18 cellular contexts compared by ENCODE assay signal in the genomic region with DNA sequence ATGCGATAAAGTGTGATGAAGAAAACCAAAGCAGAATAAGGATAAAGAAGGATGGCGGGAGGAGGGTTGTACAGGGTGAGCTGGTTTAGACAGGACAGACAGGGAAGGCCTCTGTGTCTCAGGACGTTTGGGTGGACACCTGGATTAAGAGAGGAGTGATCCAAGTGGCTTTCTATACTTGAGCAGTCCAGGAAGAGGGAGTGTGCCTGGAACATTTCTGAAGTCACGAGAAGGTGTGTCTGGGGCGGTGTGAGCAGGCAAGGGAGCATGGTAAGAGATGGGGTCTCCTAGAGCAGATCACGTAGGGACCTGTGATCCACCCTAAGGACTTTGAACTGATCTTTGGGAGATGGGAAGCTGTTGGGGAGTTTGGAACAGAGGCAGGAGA. TPM values are rescaled to one million over a fixed set of nuclear protein-coding genes. Genes with fewer than 3 reads are reported as not detected.
DNase-seq lines count a peak whose midpoint lies in the region; ATAC-seq, FAIRE-seq and TF ChIP-seq lines count a peak whose summit lies in the region.
"Had no signal": no experiment of that assay in that cellular context is flagged by ENCODE, and none has a peak within 500 bp of the region (broad histone marks: within the 10 kb centered on the region; RNA-seq: fewer than 3 reads in every experiment).

No MANE protein-coding gene starts in this region.

- H3K79me2 ChIP-seq in HepG2 (ENCODE audit: insufficient read depth, low read length) = no peaks in the 10 kb centered on the region

- FAIRE-seq in HepG2 (lab: Jason Lieb, UNC) = no peak
- FAIRE-seq: A549, H1 had no signal

- no peaks in the 10 kb centered on the region for H4K20me1 ChIP-seq in HepG2 (ENCODE audit: insufficient read depth, low read length)

- H3K4me1 ChIP-seq in Caco-2 (peaks cover 27% of the 10 kb centered on the region), HepG2 (ENCODE audit: insufficient read depth, low read length) (peaks cover 8% of the 10 kb centered on the region)
- H3K4me1 ChIP-seq: A549 had no signal

- POLR2A ChIA-PET in Caco-2 (lab: Charles Lee) (no interaction called here), HepG2 (lab: Yijun Ruan, JAX) (no interaction called here)

- TF ChIP-seq CTCF in Caco-2 (IDR thresholded peaks at IDR 0.05; ENCODE audit: insufficient read depth in 1 of 2, low read depth in 1 of 2, low read length in 1 of 2, severe bottlenecking in 1 of 2, unreplicated experiment in 1 of 2) (no peak), HepG2 (CRISPR knock-in tag; IDR thresholded peaks at IDR 0.05) (no peak), osteocyte (IDR thresholded peaks at IDR 0.05) (no peak)

- no peak overlapping the region for H3K9ac ChIP-seq in HepG2 (ENCODE audit: insufficient read depth, low read depth, low read length)

- no peak for TF ChIP-seq RAD21 in HepG2 (CRISPR knock-in tag; IDR thresholded peaks at IDR 0.05)

- H2AFZ ChIP-seq in HepG2 (ENCODE audit: low read length) = no peak overlapping the region

- peaks cover 25% of the 10 kb centered on the region for H3K9me3 Mint-ChIP-seq in Caco-2 (ENCODE audit: unreplicated experiment)
- peaks cover 5% of the 10 kb centered on the region for H3K9me3 Mint-ChIP-seq in activated T-helper 17 cell treated with anti-CD3 and anti-CD28 coated beads, Interleukin-2, amount 50 U/mL, for 72 hours
- H3K9me3 Mint-ChIP-seq in osteocyte (ENCODE audit: unreplicated experiment) = peaks cover 11% of the 10 kb centered on the region
- H3K9me3 Mint-ChIP-seq: CD4-positive, alpha-beta T cell; H9 had no signal

- no peak overlapping the region for H3K27ac ChIP-seq in HepG2 (ENCODE audit: extremely low read length, insufficient read depth, low read length)
- H3K27ac ChIP-seq: 22Rv1, A549, C4-2B had no signal

- ATAC-seq in activated T-helper 17 cell treated with anti-CD3 and anti-CD28 coated beads, Interleukin-2, amount 50 U/mL, for 72 hours (replicated peaks) = no peak
- ATAC-seq in HepG2 = peak; percentile 43; the same call in 2 of the 3 replicates
- no peak for ATAC-seq in GM19452 (IDR thresholded peaks at IDR 0.05; ENCODE audit: unreplicated experiment)
- ATAC-seq: A549 had no signal

- DNase-seq in Caco-2 (no peak), HepG2 (ENCODE audit: low spot score) (no peak), osteocyte (ENCODE audit: extremely low spot score, unreplicated experiment) (peak; percentile 27), SIG-M5 treated with dmso at 0.1 percent for 504 hours (lab: John Stamatoyannopoulos, UW; ENCODE audit: unreplicated experiment) (no peak), cerebellar nuclear complex (lab: John Stamatoyannopoulos, UW) (no peak)
- DNase-seq in stimulated activated CD4-positive, alpha-beta T cell treated with anti-CD3 and anti-CD28 coated beads, Interleukin-1b, Interleukin-23, amount 100 ng/mL, for 48 hours = no peak
- DNase-seq: AML-193; CD4-positive, alpha-beta T cell; DMS153; DMS79; GF-D8; H9 had no signal

- H3K27me3 ChIP-seq in Caco-2 (replicated peaks; ENCODE audit: control insufficient read depth, insufficient read depth, low read length) = no peaks in the 10 kb centered on the region
- no peaks in the 10 kb centered on the region; a peak in 1 of 5 replicates for H3K27me3 ChIP-seq in HepG2 (ENCODE audit: control insufficient read depth in 1 of 2, insufficient read depth in 2 of 2, low read length in 2 of 2)

- H3K4me1 Mint-ChIP-seq in Caco-2 (ENCODE audit: low read depth, unreplicated experiment) = peaks cover 36% of the 10 kb centered on the region
- H3K4me1 Mint-ChIP-seq in activated T-helper 17 cell treated with anti-CD3 and anti-CD28 coated beads, Interleukin-2, amount 50 U/mL, for 72 hours = peaks cover 12% of the 10 kb centered on the region
- peaks cover 4% of the 10 kb centered on the region for H3K4me1 Mint-ChIP-seq in osteocyte (ENCODE audit: unreplicated experiment)

- CTCF ChIA-PET in Caco-2 (lab: Charles Lee) (no interaction called here), HepG2 (lab: Yijun Ruan, JAX; ENCODE audit: low intra/inter-chr PET ratio, low total read pairs) (no interaction called here)

- H3K4me3 Mint-ChIP-seq in Caco-2 (ENCODE audit: unreplicated experiment) (no peak overlapping the region), osteocyte (ENCODE audit: unreplicated experiment) (no peak overlapping the region)
- H3K4me3 Mint-ChIP-seq in activated T-helper 17 cell treated with anti-CD3 and anti-CD28 coated beads, Interleukin-2, amount 50 U/mL, for 72 hours = no peak overlapping the region
- H3K4me3 Mint-ChIP-seq: CD4-positive, alpha-beta T cell; H9 had no signal

- TF ChIP-seq POLR2A in HepG2 (IDR thresholded peaks at IDR 0.05; ENCODE audit: insufficient read depth in 1 of 2, low read depth in 2 of 2, low read length in 2 of 2) = no peak

- H3K9me3 ChIP-seq in Caco-2 (no peaks in the 10 kb centered on the region; the same call in 1 of the 2 replicates), HepG2 (ENCODE audit: low read length) (no peaks in the 10 kb centered on the region)

- TF ChIP-seq EP300 in HepG2 (IDR thresholded peaks at IDR 0.05; ENCODE audit: low read depth in 2 of 2, low read length in 2 of 2) (no peak), HepG2 (CRISPR knock-in tag; IDR thresholded peaks at IDR 0.05; ENCODE audit: borderline replicate concordance) (no peak)

- H3K36me3 Mint-ChIP-seq in Caco-2 (ENCODE audit: insufficient read depth, unreplicated experiment) (peaks cover 5% of the 10 kb centered on the region), osteocyte (ENCODE audit: unreplicated experiment) (no peaks in the 10 kb centered on the region)
- no peaks in the 10 kb centered on the region for H3K36me3 Mint-ChIP-seq in activated T-helper 17 cell treated with anti-CD3 and anti-CD28 coated beads, Interleukin-2, amount 50 U/mL, for 72 hours (ENCODE audit: low read depth)

- H3K27me3 Mint-ChIP-seq in Caco-2 (ENCODE audit: insufficient read depth, unreplicated experiment) = no peaks in the 10 kb centered on the region
- H3K27me3 Mint-ChIP-seq in activated T-helper 17 cell treated with anti-CD3 and anti-CD28 coated beads, Interleukin-2, amount 50 U/mL, for 72 hours = no peaks in the 10 kb centered on the region
- H3K27me3 Mint-ChIP-seq in osteocyte (ENCODE audit: unreplicated experiment) = no peaks in the 10 kb centered on the region
- H3K27me3 Mint-ChIP-seq: CD4-positive, alpha-beta T cell had no signal

- intact Hi-C loops in Caco-2 (cut with micrococcal nuclease; ENCODE audit: unreplicated experiment) (no loop called here), HepG2 (cut with micrococcal nuclease; ENCODE audit: unreplicated experiment) (no loop called here)

- H3K4me3 ChIP-seq in Caco-2 (ENCODE audit: low read depth, low read length) (no peak overlapping the region), HepG2 (replicated peaks in 1 of 3; ENCODE audit: insufficient read depth in 1 of 3, low read depth in 2 of 3, low read length in 3 of 3) (no peak overlapping the region)
- H3K4me3 ChIP-seq: A549 had no signal

- BruUV-seq in Caco-2 (replicated peaks; lab: Mats Ljungman, UMichigan) = no TSS peak
- no TSS peak for BruUV-seq in HepG2 (replicated peaks; lab: Mats Ljungman, UMichigan)

- H3K4me2 ChIP-seq in HepG2 (ENCODE audit: low read depth, low read length) = no peak overlapping the region; the same call in 1 of the 2 replicates
- H3K4me2 ChIP-seq: A549 had no signal

- H3K27ac Mint-ChIP-seq in Caco-2 (ENCODE audit: unreplicated experiment) = peak overlapping the region; percentile 3
- H3K27ac Mint-ChIP-seq in activated T-helper 17 cell treated with anti-CD3 and anti-CD28 coated beads, Interleukin-2, amount 50 U/mL, for 72 hours = peak overlapping the region; percentile 1
- H3K27ac Mint-ChIP-seq in osteocyte (ENCODE audit: unreplicated experiment) = no peak overlapping the region
- H3K27ac Mint-ChIP-seq: CD4-positive, alpha-beta T cell; H9 had no signal

- in situ Hi-C loops in HepG2 (cut with HindIII; ENCODE audit: extremely low pct_ligation_motif_present, low pct_unique_long_range_greater_than_20kb) = no loop called here

- 18% methylated on average over 6 of the region's 6 CpGs for WGBS in HepG2 (ENCODE audit: low lambda C conversion rate)

- no peaks in the 10 kb centered on the region for H3K36me3 ChIP-seq in Caco-2 (ENCODE audit: control insufficient read depth, insufficient read depth, low read length)
- H3K36me3 ChIP-seq in HepG2 (replicated peaks in 1 of 2; ENCODE audit: control insufficient read depth in 1 of 2, insufficient read depth in 2 of 2, low read length in 2 of 2) = no peaks in the 10 kb centered on the region

TF ChIP-seq in HepG2, 621 proteins besides CTCF, POLR2A, EP300 and RAD21 (continues in another document):
- TF ChIP-seq ZNF274 (CRISPR knock-in tag; IDR thresholded peaks at IDR 0.05) (no peak), HES4 (CRISPR knock-in tag; IDR thresholded peaks at IDR 0.05; ENCODE audit: borderline replicate concordance) (no peak), HNF4A (CRISPR knock-in tag; IDR thresholded peaks at IDR 0.05) (no peak), DPF2 (CRISPR knock-in tag; IDR thresholded peaks at IDR 0.05; ENCODE audit: borderline replicate concordance, low read depth) (no peak), STAG1 (CRISPR knock-in tag; IDR thresholded peaks at IDR 0.05) (no peak)

RNA-seq across cellular contexts. Expression of a gene that starts 15.4 kb away (rescaled TPM):
- total RNA-seq in Caco-2 (2022) = 244 and 253 TPM in 2 replicates
- 100 to 1,000 TPM; 212 to 231 TPM for total RNA-seq in activated T-helper 17 cell treated with anti-CD3 and anti-CD28 coated beads, Interleukin-2, amount 50 U/mL, for 72 hours
- 73.0 and 78.3 TPM in 2 replicates for total RNA-seq in HepG2 (2016; rRNA removed; fragmentation: Illumina TruSeq; extraction: Trizol)
- total RNA-seq in HepG2 (2016; cell fraction: cytosol; rRNA removed; fragmentation: Illumina TruSeq; extraction: Trizol; ENCODE audit: low read depth) = 61.3 and 71.1 TPM in 2 replicates
- total RNA-seq in HepG2 (2016; cell fraction: insoluble cytoplasmic fraction; rRNA removed; fragmentation: Illumina TruSeq; extraction: Trizol) = 63.6 and 74.1 TPM in 2 replicates
- total RNA-seq in HepG2 (2016; cell fraction: membrane; rRNA removed; fragmentation: Illumina TruSeq; extraction: Trizol) = 126 and 128 TPM in 2 replicates
- 40.9 and 49.2 TPM in 2 replicates for total RNA-seq in HepG2 (2016; cell fraction: nucleus; rRNA removed; fragmentation: Illumina TruSeq; extraction: Trizol)
- polyA plus RNA-seq in HepG2 (2011; rRNA removed) = 43.3 and 51.3 TPM in 2 replicates
- polyA plus RNA-seq in HepG2 (2011; cell fraction: cytosol; rRNA removed) = 44.0 and 59.6 TPM in 2 replicates
- 38.4 and 41.3 TPM in 2 replicates for polyA plus RNA-seq in HepG2 (2011; cell fraction: nucleus; rRNA removed)
- polyA plus RNA-seq in HepG2 (2012) = 102 and 104 TPM in 2 replicates
- 66.6 and 74.8 TPM in 2 replicates for polyA plus RNA-seq in HepG2 (2016; cell fraction: cytosol; fragmentation: Illumina TruSeq; extraction: Trizol; ENCODE audit: low read depth)
- polyA plus RNA-seq in HepG2 (2016; cell fraction: insoluble cytoplasmic fraction; fragmentation: Illumina TruSeq; extraction: Trizol; ENCODE audit: low read depth) = 104 and 126 TPM in 2 replicates
- 140 and 148 TPM in 2 replicates for polyA plus RNA-seq in HepG2 (2016; cell fraction: membrane; fragmentation: Illumina TruSeq; extraction: Trizol; ENCODE audit: low read depth)
- polyA plus RNA-seq in HepG2 (2016; cell fraction: nucleus; fragmentation: Illumina TruSeq; extraction: Trizol; ENCODE audit: insufficient read depth, low read depth) = 70.2 and 70.8 TPM in 2 replicates
- polyA minus RNA-seq in HepG2 (2011; rRNA and poly(A)+ RNA removed; ENCODE audit: low replicate concordance) = 20.7 and 22.8 TPM in 2 replicates
- 32.6 and 40.5 TPM in 2 replicates for polyA minus RNA-seq in HepG2 (2011; cell fraction: cytosol; rRNA and poly(A)+ RNA removed)
- polyA minus RNA-seq in HepG2 (2011; cell fraction: nucleus; rRNA and poly(A)+ RNA removed) = 44.5 and 46.1 TPM in 2 replicates
- 139 and 142 TPM in 2 replicates for total RNA-seq in osteocyte
